ENCODE assay signal across 20 cellular contexts in genomic region chr1:157141212-157141855, GRCh38. TPM values are rescaled to one million over a fixed set of nuclear protein-coding genes. Genes with fewer than 3 reads are reported as not detected.
DNase-seq lines count a peak whose midpoint lies in the region; ATAC-seq and TF ChIP-seq lines count a peak whose summit lies in the region.
"Had no signal": no experiment of that assay in that cellular context is flagged by ENCODE, and none has a peak within 500 bp of the region (broad histone marks: within the 10 kb centered on the region; RNA-seq: fewer than 3 reads in every experiment).

No MANE protein-coding gene starts in this region.

- no peaks in the 10 kb centered on the region for H3K27me3 ChIP-seq in HAP-1 (ENCODE audit: low read depth)
- H3K27me3 ChIP-seq: suprapubic skin had no signal

- H3K4me1 Mint-ChIP-seq in activated naive CD4-positive, alpha-beta T cell treated with anti-CD3 and anti-CD28 coated beads, Interleukin-2, amount 50 U/mL, for 24 hours, result peaks cover 41% of the 10 kb centered on the region
- peaks cover 27% of the 10 kb centered on the region for H3K4me1 Mint-ChIP-seq in activated naive CD4-positive, alpha-beta T cell treated with anti-CD3 and anti-CD28 coated beads, Interleukin-2, amount 10 ng/mL, durations not matched to agents 7 days and 5 days
- H3K4me1 Mint-ChIP-seq in activated B cell treated with CpG ODN at 0.5 μM for 24 hours (peaks cover 34% of the 10 kb centered on the region), memory B cell (peaks cover 19% of the 10 kb centered on the region)
- H3K4me1 Mint-ChIP-seq in stimulated activated naive B cell treated with anti-CD40 and anti-IgM and Interleukin-4, amounts not matched to agents 10 μg/mL and 1 μg/mL and 100 μg/mL, for 72 hours, result peaks cover 46 to 65% of the 10 kb centered on the region in 2 donors

- no peak overlapping the region for H3K4me3 Mint-ChIP-seq in activated naive CD4-positive, alpha-beta T cell treated with anti-CD3 and anti-CD28 coated beads, Interleukin-2, amount 50 U/mL, for 24 hours
- no peak overlapping the region for H3K4me3 Mint-ChIP-seq in activated naive CD4-positive, alpha-beta T cell treated with anti-CD3 and anti-CD28 coated beads, Interleukin-2, amount 10 ng/mL, durations not matched to agents 7 days and 5 days
- H3K4me3 Mint-ChIP-seq in activated B cell treated with CpG ODN at 0.5 μM for 24 hours, result no peak overlapping the region
- no peak overlapping the region for H3K4me3 Mint-ChIP-seq in memory B cell
- peak overlapping the region in 1 of 2 donors; percentile 26 for H3K4me3 Mint-ChIP-seq in stimulated activated naive B cell treated with anti-CD40 and anti-IgM and Interleukin-4, amounts not matched to agents 10 μg/mL and 1 μg/mL and 100 μg/mL, for 72 hours
- H3K4me3 Mint-ChIP-seq: activated CD4-positive, alpha-beta T cell treated with anti-CD3 and anti-CD28 coated beads, Interleukin-2, amount 10 ng/mL, durations not matched to agents 7 days and 5 days; activated naive CD4-positive, alpha-beta T cell treated with anti-CD3 and anti-CD28 coated beads for 36 hours had no signal

- H3K36me3 ChIP-seq in HAP-1 (replicated peaks), result no peaks in the 10 kb centered on the region
- H3K36me3 ChIP-seq: suprapubic skin had no signal

- peak overlapping the region; percentile 38 for H3K27ac Mint-ChIP-seq in activated naive CD4-positive, alpha-beta T cell treated with anti-CD3 and anti-CD28 coated beads, Interleukin-2, amount 50 U/mL, for 24 hours
- H3K27ac Mint-ChIP-seq in activated naive CD4-positive, alpha-beta T cell treated with anti-CD3 and anti-CD28 coated beads, Interleukin-2, amount 10 ng/mL, durations not matched to agents 7 days and 5 days, result no peak overlapping the region
- H3K27ac Mint-ChIP-seq in activated B cell treated with CpG ODN at 0.5 μM for 24 hours, result peak overlapping the region; percentile 46
- H3K27ac Mint-ChIP-seq in memory B cell, result peak overlapping the region; percentile 5
- H3K27ac Mint-ChIP-seq in stimulated activated naive B cell treated with anti-CD40 and anti-IgM and Interleukin-4, amounts not matched to agents 10 μg/mL and 1 μg/mL and 100 μg/mL, for 72 hours, result peak overlapping the region; percentile 70
- H3K27ac Mint-ChIP-seq: activated CD4-positive, alpha-beta T cell treated with anti-CD3 and anti-CD28 coated beads, Interleukin-2, amount 10 ng/mL, durations not matched to agents 7 days and 5 days; activated naive CD4-positive, alpha-beta T cell treated with anti-CD3 and anti-CD28 coated beads for 36 hours had no signal

- peaks cover under 1% of the 10 kb centered on the region for H3K36me3 Mint-ChIP-seq in activated naive CD4-positive, alpha-beta T cell treated with anti-CD3 and anti-CD28 coated beads, Interleukin-2, amount 50 U/mL, for 24 hours
- peaks cover 10% of the 10 kb centered on the region for H3K36me3 Mint-ChIP-seq in activated naive CD4-positive, alpha-beta T cell treated with anti-CD3 and anti-CD28 coated beads, Interleukin-2, amount 10 ng/mL, durations not matched to agents 7 days and 5 days
- H3K36me3 Mint-ChIP-seq in activated B cell treated with CpG ODN at 0.5 μM for 24 hours (ENCODE audit: low read depth) (peaks cover 13% of the 10 kb centered on the region), memory B cell (no peaks in the 10 kb centered on the region)
- peaks cover 12 to 23% of the 10 kb centered on the region in 2 donors for H3K36me3 Mint-ChIP-seq in stimulated activated naive B cell treated with anti-CD40 and anti-IgM and Interleukin-4, amounts not matched to agents 10 μg/mL and 1 μg/mL and 100 μg/mL, for 72 hours

- H3K9me3 Mint-ChIP-seq in activated naive CD4-positive, alpha-beta T cell treated with anti-CD3 and anti-CD28 coated beads, Interleukin-2, amount 50 U/mL, for 24 hours, result no peaks in the 10 kb centered on the region
- no peaks in the 10 kb centered on the region for H3K9me3 Mint-ChIP-seq in activated naive CD4-positive, alpha-beta T cell treated with anti-CD3 and anti-CD28 coated beads, Interleukin-2, amount 10 ng/mL, durations not matched to agents 7 days and 5 days
- H3K9me3 Mint-ChIP-seq in activated B cell treated with CpG ODN at 0.5 μM for 24 hours, result no peaks in the 10 kb centered on the region
- H3K9me3 Mint-ChIP-seq in memory B cell, result no peaks in the 10 kb centered on the region
- H3K9me3 Mint-ChIP-seq in stimulated activated naive B cell treated with anti-CD40 and anti-IgM and Interleukin-4, amounts not matched to agents 10 μg/mL and 1 μg/mL and 100 μg/mL, for 72 hours, result no peaks in the 10 kb centered on the region
- H3K9me3 Mint-ChIP-seq: activated CD4-positive, alpha-beta T cell treated with anti-CD3 and anti-CD28 coated beads, Interleukin-2, amount 10 ng/mL, durations not matched to agents 7 days and 5 days; activated naive CD4-positive, alpha-beta T cell treated with anti-CD3 and anti-CD28 coated beads for 36 hours had no signal

- no peak for TF ChIP-seq CTCF in activated B cell treated with CpG ODN at 0.5 μM for 24 hours (IDR thresholded peaks at IDR 0.05)

- DNase-seq in activated naive CD4-positive, alpha-beta T cell treated with anti-CD3 and anti-CD28 coated beads, Interleukin-2, amount 10 ng/mL, durations not matched to agents 7 days and 5 days, result no peak
- DNase-seq in activated B cell treated with CpG ODN at 0.5 μM for 24 hours (no peak), memory B cell (ENCODE audit: low spot score in 2 of 2) (no peak), HAP-1 (ENCODE audit: low spot score in 2 of 2) (no peak)
- no peak for DNase-seq in stimulated activated naive B cell treated with anti-CD40 and anti-IgM and Interleukin-4, amounts not matched to agents 10 μg/mL and 1 μg/mL and 100 μg/mL, for 72 hours
- no peak for DNase-seq in stimulated activated CD4-positive, alpha-beta T cell treated with anti-CD3 and anti-CD28 coated beads, Interleukin-4, amount 100 ng/mL, for 24 hours
- DNase-seq: activated CD4-positive, alpha-beta T cell treated with anti-CD3 and anti-CD28 coated beads, Interleukin-2, amount 10 ng/mL, durations not matched to agents 7 days and 5 days; activated naive CD4-positive, alpha-beta T cell treated with anti-CD3 and anti-CD28 coated beads for 36 hours; DMS153; NCI-H1417 treated with DMSO at 0.1 percent for 48 hours; NCI-H2171; NCI-H524 treated with DMSO at 0.1 percent for 48 hours; RPMI8226 had no signal

- POLR2A ChIA-PET in activated B cell treated with CpG ODN at 0.5 μM for 24 hours (lab: Charles Lee), result interaction anchor here (0.7 to 1.2 kb wide), 3 partner anchors 8 to 35 kb away, joined by 3 to 4 read pairs (median 3); no protein-coding TSS in a partner anchor

- in situ Hi-C loops in HAP-1 (cut with MboI; ENCODE audit: low sequenced_read_pairs), result no loop called here

- intact Hi-C loops in activated B cell treated with CpG ODN at 0.5 μM for 24 hours (cut with micrococcal nuclease), result no loop called here

- no peaks in the 10 kb centered on the region for H3K9me3 ChIP-seq in HAP-1
- H3K9me3 ChIP-seq: suprapubic skin had no signal

- no peaks in the 10 kb centered on the region for H3K27me3 Mint-ChIP-seq in activated naive CD4-positive, alpha-beta T cell treated with anti-CD3 and anti-CD28 coated beads, Interleukin-2, amount 50 U/mL, for 24 hours
- peaks cover 23% of the 10 kb centered on the region for H3K27me3 Mint-ChIP-seq in activated naive CD4-positive, alpha-beta T cell treated with anti-CD3 and anti-CD28 coated beads, Interleukin-2, amount 10 ng/mL, durations not matched to agents 7 days and 5 days
- peaks cover 2% of the 10 kb centered on the region for H3K27me3 Mint-ChIP-seq in activated B cell treated with CpG ODN at 0.5 μM for 24 hours
- H3K27me3 Mint-ChIP-seq in memory B cell, result no peaks in the 10 kb centered on the region
- peaks cover 0 to 4% of the 10 kb centered on the region in 2 donors for H3K27me3 Mint-ChIP-seq in stimulated activated naive B cell treated with anti-CD40 and anti-IgM and Interleukin-4, amounts not matched to agents 10 μg/mL and 1 μg/mL and 100 μg/mL, for 72 hours

- CTCF ChIA-PET in activated naive CD4-positive, alpha-beta T cell treated with anti-CD3 and anti-CD28 coated beads, Interleukin-2, amount 10 ng/mL, durations not matched to agents 7 days and 5 days (lab: Charles Lee), result interaction anchor here (1.5 to 1.9 kb wide), 4 partner anchors 12 to 51 kb away, joined by 4 to 9 read pairs (median 5); no protein-coding TSS in a partner anchor
- CTCF ChIA-PET in activated B cell treated with CpG ODN at 0.5 μM for 24 hours (lab: Charles Lee), result interaction anchor here (1.7 to 2.5 kb wide), 2 partner anchors 13 to 51 kb away, joined by 6 to 8 read pairs; no protein-coding TSS in a partner anchor

- H3K4me3 ChIP-seq in HAP-1, result no peak overlapping the region
- H3K4me3 ChIP-seq: suprapubic skin had no signal

- peaks cover 8% of the 10 kb centered on the region; the same call in 1 of the 2 replicates for H3K4me1 ChIP-seq in HAP-1

- ATAC-seq in activated B cell treated with CpG ODN at 0.5 μM for 24 hours (ENCODE audit: low read depth) (no peak), memory B cell (ENCODE audit: low read depth) (no peak), GM18873 (IDR thresholded peaks at IDR 0.05; ENCODE audit: low FRiP score, unreplicated experiment) (no peak)
- ATAC-seq in stimulated activated naive B cell treated with anti-CD40 and anti-IgM and Interleukin-4, amounts not matched to agents 10 μg/mL and 1 μg/mL and 100 μg/mL, for 72 hours (replicated peaks), result no peak
- ATAC-seq: left lobe of liver had no signal

RNA-seq across cellular contexts. Expression of gene ETV3, which starts 3.1 kb away (rescaled TPM):
- 26.6 and 31.3 TPM in 2 replicates for total RNA-seq in activated B cell treated with CpG ODN at 0.5 μM for 24 hours

RNA-seq across cellular contexts. Expression of gene ETV3L, which starts 41.7 kb away (rescaled TPM):
- total RNA-seq in activated B cell treated with CpG ODN at 0.5 μM for 24 hours, result 0.29 TPM in 1 of 2 replicates, not detected in the other
- total RNA-seq: activated CD4-positive, alpha-beta T cell treated with anti-CD3 and anti-CD28 coated beads, Interleukin-2, amount 10 ng/mL, durations not matched to agents 7 days and 5 days; activated naive CD4-positive, alpha-beta T cell treated with anti-CD3 and anti-CD28 coated beads for 36 hours; fibroblast of lung; left lobe of liver; M059J; renal cortical epithelial cell; suprapubic skin had no signal
